25 cellular contexts compared by ENCODE assay signal in the genomic region with DNA sequence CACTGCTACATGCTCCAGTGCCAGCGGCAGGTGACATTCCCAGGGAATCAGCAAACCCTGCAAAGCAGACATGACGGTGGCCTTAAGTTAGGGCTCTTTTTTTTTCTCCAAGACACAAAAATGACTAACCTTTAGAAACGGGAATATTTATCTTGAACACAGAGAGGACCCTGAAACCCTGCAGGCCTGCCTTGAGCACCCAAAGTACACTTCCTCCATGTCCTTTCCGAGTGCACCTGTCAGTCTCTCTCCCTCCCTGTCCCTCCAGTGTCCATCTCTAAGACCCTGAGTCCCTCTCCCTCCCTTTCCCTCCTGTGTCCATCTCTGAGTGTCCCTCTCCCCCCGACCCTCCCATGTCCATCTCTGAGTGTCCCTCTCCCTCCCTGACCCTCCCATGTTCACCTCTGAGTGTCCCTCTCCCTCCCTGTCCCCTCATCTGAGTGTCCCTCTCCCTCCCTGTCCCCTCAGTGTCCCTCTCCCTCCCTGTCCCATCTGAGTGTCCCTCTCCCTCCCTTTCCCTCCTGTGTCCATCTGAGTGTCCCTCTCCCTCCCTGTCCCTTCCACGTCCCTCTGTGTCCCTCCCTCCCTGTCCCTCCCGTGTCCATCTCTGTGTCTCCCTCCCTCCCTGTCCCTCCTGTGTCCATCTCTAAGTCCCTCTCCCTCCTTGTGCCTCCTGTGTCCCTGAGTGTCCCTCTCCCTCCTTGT. TPM values are rescaled to one million over a fixed set of nuclear protein-coding genes. Genes with fewer than 3 reads are reported as not detected.
DNase-seq lines count a peak whose midpoint lies in the region; ATAC-seq, FAIRE-seq and TF ChIP-seq lines count a peak whose summit lies in the region.
"Had no signal": no experiment of that assay in that cellular context is flagged by ENCODE, and none has a peak within 500 bp of the region (broad histone marks: within the 10 kb centered on the region; RNA-seq: fewer than 3 reads in every experiment).

No MANE protein-coding gene starts in this region.

- H3K36me3 ChIP-seq in GM12878 (ENCODE audit: control insufficient read depth in 2 of 2, insufficient read depth in 2 of 2, low read length in 1 of 2) (no peaks in the 10 kb centered on the region), mesenchymal stem cell (ENCODE audit: control insufficient read depth in 1 of 2, insufficient read depth in 2 of 2, low read depth in 1 of 2, low read length in 2 of 2) (peaks cover 0 to 18% of the 10 kb centered on the region in 2 experiments)

- SMC1A ChIA-PET in GM12878 (lab: Charles Lee; ENCODE audit: uncharacterized antibody, unreplicated experiment) = no interaction called here

- H2AK5ac ChIP-seq in mesenchymal stem cell (ENCODE audit: low read length, severe bottlenecking) = peak overlapping the region; percentile 59

- H3K4ac ChIP-seq in mesenchymal stem cell (ENCODE audit: low read depth in 1 of 2, low read length in 2 of 2) = peak overlapping the region; percentile 9 to 40

- peak overlapping the region in 1 of 2 experiments; percentile 44 for H3K14ac ChIP-seq in mesenchymal stem cell (ENCODE audit: low read length in 2 of 2)

- H3K79me1 ChIP-seq in mesenchymal stem cell (replicated peaks; ENCODE audit: low read length, poor library complexity, severe bottlenecking) = peaks cover 4% of the 10 kb centered on the region

- peak overlapping the region; percentile 55 to 90 for H3K27ac Mint-ChIP-seq in stimulated activated naive CD8-positive, alpha-beta T cell treated with anti-CD3 and anti-CD28 coated beads, Interleukin-15, amount 100 ng/mL, for 72 hours
- peak overlapping the region in 1 of 2 donors; percentile 43 for H3K27ac Mint-ChIP-seq in natural killer cell treated with Interleukin-12 subunit alpha and Interleukin-12 subunit beta and Interleukin-15 and Interleukin-18, amount 100 ng/mL, for 72 hours
- H3K27ac Mint-ChIP-seq: activated CD8-positive, alpha-beta T cell treated with anti-CD3 and anti-CD28 coated beads for 36 hours had no signal

- H3K27me3 ChIP-seq in GM12878 (replicated peaks in 1 of 2; ENCODE audit: control insufficient read depth in 2 of 2, insufficient read depth in 2 of 2, low read length in 1 of 2) = no peaks in the 10 kb centered on the region
- no peaks in the 10 kb centered on the region for H3K27me3 ChIP-seq in mesenchymal stem cell (ENCODE audit: control insufficient read depth in 1 of 2, insufficient read depth in 1 of 2, low read length in 2 of 2)
- H3K27me3 ChIP-seq: BLaER1, SJSA1 had no signal

- peak overlapping the region in 1 of 2 experiments; percentile 93 for H2BK12ac ChIP-seq in mesenchymal stem cell (ENCODE audit: low read length in 2 of 2)

- no peak overlapping the region for H3K23ac ChIP-seq in mesenchymal stem cell (ENCODE audit: low read length in 2 of 2)

- H3K36me3 Mint-ChIP-seq in natural killer cell treated with Interleukin-12 subunit alpha and Interleukin-12 subunit beta and Interleukin-15 and Interleukin-18, amount 100 ng/mL, for 72 hours = no peaks in the 10 kb centered on the region

- no peaks in the 10 kb centered on the region for H3K27me3 Mint-ChIP-seq in stimulated activated naive CD8-positive, alpha-beta T cell treated with anti-CD3 and anti-CD28 coated beads, Interleukin-15, amount 100 ng/mL, for 72 hours
- peaks cover 0 to 3% of the 10 kb centered on the region in 2 donors for H3K27me3 Mint-ChIP-seq in natural killer cell treated with Interleukin-12 subunit alpha and Interleukin-12 subunit beta and Interleukin-15 and Interleukin-18, amount 100 ng/mL, for 72 hours
- H3K27me3 Mint-ChIP-seq: activated CD8-positive, alpha-beta T cell treated with anti-CD3 and anti-CD28 coated beads for 36 hours had no signal

- H2BK15ac ChIP-seq in mesenchymal stem cell (ENCODE audit: low read depth, poor library complexity, severe bottlenecking) = no peak overlapping the region

- H3K4me2 ChIP-seq in GM12878 (ENCODE audit: control insufficient read depth, insufficient read depth) (no peak overlapping the region), mesenchymal stem cell (ENCODE audit: low read length, poor library complexity, severe bottlenecking) (no peak overlapping the region)
- H3K4me2 ChIP-seq: BLaER1, KMS-11 had no signal

- TF ChIP-seq EP300 in GM12878 (IDR thresholded peaks at IDR 0.05; ENCODE audit: borderline replicate concordance in 1 of 2, control insufficient read depth in 1 of 2, low read depth in 2 of 2, low read length in 2 of 2) = no peak

- no peaks in the 10 kb centered on the region for H3K9me3 ChIP-seq in GM12878 (replicated peaks; ENCODE audit: control insufficient read depth, insufficient read depth, low read length)
- no peaks in the 10 kb centered on the region for H3K9me3 ChIP-seq in mesenchymal stem cell (ENCODE audit: control insufficient read depth, low read length)
- H3K9me3 ChIP-seq: BLaER1, SJSA1 had no signal

- H3K4me3 ChIP-seq in GM12878 = no peak overlapping the region
- no peak overlapping the region for H3K4me3 ChIP-seq in mesenchymal stem cell (ENCODE audit: insufficient read depth in 1 of 2, low read depth in 1 of 2, low read length in 2 of 2)
- H3K4me3 ChIP-seq: BLaER1, SJSA1 had no signal

- RAD21 ChIA-PET in GM12878 (lab: Charles Lee; ENCODE audit: unreplicated experiment) = no interaction called here

- TF ChIP-seq RAD21 in GM12878 (IDR thresholded peaks at IDR 0.05; ENCODE audit: insufficient read depth, low read depth, low read length) = no peak

- no peak overlapping the region for H2BK5ac ChIP-seq in mesenchymal stem cell (ENCODE audit: low read depth, low read length, poor library complexity, severe bottlenecking)

- no peak overlapping the region for H2BK120ac ChIP-seq in mesenchymal stem cell (ENCODE audit: low read depth, low read length)

- no peak overlapping the region for H3K27ac ChIP-seq in GM12878 (ENCODE audit: control insufficient read depth, insufficient read depth)
- no peak overlapping the region for H3K27ac ChIP-seq in mesenchymal stem cell (ENCODE audit: low read length, poor library complexity, severe bottlenecking)
- H3K27ac ChIP-seq: BLaER1, KMS-11, SJSA1 had no signal

- DNase-seq in stimulated activated naive CD8-positive, alpha-beta T cell treated with anti-CD3 and anti-CD28 coated beads, Interleukin-15, amount 100 ng/mL, for 72 hours = peak in 1 of 2 donors; percentile 6
- DNase-seq in stimulated activated naive CD8-positive, alpha-beta T cell treated with anti-CD3 and anti-CD28 coated beads, Interleukin-15, Interleukin-2, amounts not matched to agents 100 U/mL and 50 U/mL, for 24 hours = no peak
- DNase-seq in GM12878 (ENCODE audit: low read depth, low spot score) (no peak), mesenchymal stem cell (no peak), NCI-H774 (lab: John Stamatoyannopoulos, UW) (no peak), DMS 273 (lab: John Stamatoyannopoulos, UW; ENCODE audit: unreplicated experiment) (no peak)
- DNase-seq in natural killer cell treated with Interleukin-12 subunit alpha and Interleukin-12 subunit beta and Interleukin-15 and Interleukin-18, amount 100 ng/mL, for 72 hours (ENCODE audit: low spot score) = no peak
- DNase-seq: activated CD4-positive, alpha-beta T cell treated with anti-CD3 and anti-CD28 coated beads for 1 hour; activated CD8-positive, alpha-beta T cell treated with anti-CD3 and anti-CD28 coated beads for 36 hours; anterior cingulate cortex; central memory CD4-positive, alpha-beta T cell; COR-L47; NCI-H2171 treated with DMSO at 0.1 percent for 48 hours; NCI-H524 treated with DMSO at 0.1 percent for 48 hours; nucleus accumbens; stimulated activated CD8-positive, alpha-beta memory T cell treated with anti-CD3 and anti-CD28 coated beads, Interleukin-4, amount 100 ng/mL, for 48 hours; substantia nigra had no signal

- no peaks in the 10 kb centered on the region for H3K79me2 ChIP-seq in GM12878 (ENCODE audit: control insufficient read depth, insufficient read depth, low read length)

- H2AFZ ChIP-seq in GM12878 (ENCODE audit: control insufficient read depth, low read depth, low read length) (no peak overlapping the region), mesenchymal stem cell (ENCODE audit: low read depth, low read length) (no peak overlapping the region)

- no peak for TF ChIP-seq CTCF in GM12878 (IDR thresholded peaks at IDR 0.05 in 2 of 3, conservative IDR thresholded peaks at IDR 0.05 in 1 of 3; ENCODE audit: control insufficient read depth in 2 of 3, extremely low read depth in 1 of 3, insufficient read depth in 1 of 3, low read depth in 3 of 3, low read length in 3 of 3)

- H3K9me3 Mint-ChIP-seq in stimulated activated naive CD8-positive, alpha-beta T cell treated with anti-CD3 and anti-CD28 coated beads, Interleukin-15, amount 100 ng/mL, for 72 hours = no peaks in the 10 kb centered on the region
- no peaks in the 10 kb centered on the region for H3K9me3 Mint-ChIP-seq in natural killer cell treated with Interleukin-12 subunit alpha and Interleukin-12 subunit beta and Interleukin-15 and Interleukin-18, amount 100 ng/mL, for 72 hours
- H3K9me3 Mint-ChIP-seq: activated CD8-positive, alpha-beta T cell treated with anti-CD3 and anti-CD28 coated beads for 36 hours had no signal

- BruUV-seq in GM12878 (replicated peaks; lab: Mats Ljungman, UMichigan) = no TSS peak

- CTCF ChIA-PET in GM12878 (lab: Yijun Ruan, JAX) = no interaction called here

- in situ Hi-C loops in GM12878 (cut with MboI) = no loop called here

- peak; percentile 7 for FAIRE-seq in GM12878 (lab: Jason Lieb, UNC)
- FAIRE-seq: endothelial cell of umbilical vein, GM12891 had no signal

- no peak overlapping the region for H4K8ac ChIP-seq in mesenchymal stem cell (ENCODE audit: low read length)

- POLR2A ChIA-PET in GM12878 (lab: Charles Lee) = no interaction called here

- 45% methylated on average over 5 of the region's 7 CpGs for WGBS in GM12878 (ENCODE audit: insufficient coverage, insufficient replicate concordance, low lambda C conversion rate, missing lambda C conversion rate)
- WGBS in mesenchymal stem cell = 72% methylated on average over 7 of the region's 7 CpGs

- no peak overlapping the region for H3K4me3 Mint-ChIP-seq in stimulated activated naive CD8-positive, alpha-beta T cell treated with anti-CD3 and anti-CD28 coated beads, Interleukin-15, amount 100 ng/mL, for 72 hours
- H3K4me3 Mint-ChIP-seq in natural killer cell treated with Interleukin-12 subunit alpha and Interleukin-12 subunit beta and Interleukin-15 and Interleukin-18, amount 100 ng/mL, for 72 hours = no peak overlapping the region
- H3K4me3 Mint-ChIP-seq: activated CD8-positive, alpha-beta T cell treated with anti-CD3 and anti-CD28 coated beads for 36 hours had no signal

- H3K9ac ChIP-seq in GM12878 (ENCODE audit: control insufficient read depth, insufficient read depth, low read length) (no peak overlapping the region), mesenchymal stem cell (ENCODE audit: low read length) (no peak overlapping the region)
- H3K9ac ChIP-seq: BLaER1, KMS-11 had no signal

- no peak for TF ChIP-seq POLR2A in GM12878 (IDR thresholded peaks at IDR 0.05; ENCODE audit: low read depth, low read length)

- no peaks in the 10 kb centered on the region for H4K20me1 ChIP-seq in GM12878 (ENCODE audit: control insufficient read depth, insufficient read depth)
- H4K20me1 ChIP-seq: BLaER1 had no signal

- intact Hi-C loops in GM12878 (cut with micrococcal nuclease; ENCODE audit: unreplicated experiment) = loop anchor here (5.0 kb wide), 1 partner anchor 101 kb away; no protein-coding TSS in a partner anchor

- peaks cover 20% of the 10 kb centered on the region for H3K4me1 Mint-ChIP-seq in stimulated activated naive CD8-positive, alpha-beta T cell treated with anti-CD3 and anti-CD28 coated beads, Interleukin-15, amount 100 ng/mL, for 72 hours
- peaks cover 9 to 15% of the 10 kb centered on the region in 2 donors for H3K4me1 Mint-ChIP-seq in natural killer cell treated with Interleukin-12 subunit alpha and Interleukin-12 subunit beta and Interleukin-15 and Interleukin-18, amount 100 ng/mL, for 72 hours (ENCODE audit: low read depth in 2 of 2)

- peaks cover 14% of the 10 kb centered on the region for H3K4me1 ChIP-seq in GM12878 (ENCODE audit: control insufficient read depth, insufficient read depth, low read length)
- peaks cover 41% of the 10 kb centered on the region for H3K4me1 ChIP-seq in mesenchymal stem cell (ENCODE audit: control insufficient read depth, insufficient read depth, low read depth, low read length)
- H3K4me1 ChIP-seq: BLaER1 had no signal

- peak; percentile 11 for ATAC-seq in stimulated activated naive CD8-positive, alpha-beta T cell treated with anti-CD3 and anti-CD28 coated beads, Interleukin-15, amount 100 ng/mL, for 72 hours
- no peak for ATAC-seq in stimulated activated naive CD8-positive, alpha-beta T cell treated with anti-CD3 and anti-CD28 coated beads, Interleukin-15, Interleukin-2, amounts not matched to agents 100 U/mL and 50 U/mL, for 24 hours
- no peak for ATAC-seq in GM12878
- no peak for ATAC-seq in natural killer cell treated with Interleukin-12 subunit alpha and Interleukin-12 subunit beta and Interleukin-15 and Interleukin-18, amount 100 ng/mL, for 72 hours
- ATAC-seq: activated CD8-positive, alpha-beta T cell treated with anti-CD3 and anti-CD28 coated beads for 36 hours; Panc1 had no signal

- H4K91ac ChIP-seq in mesenchymal stem cell (ENCODE audit: low read length) = peak overlapping the region; percentile 65

- peak overlapping the region in 1 of 2 experiments; percentile 69 for H3K18ac ChIP-seq in mesenchymal stem cell (ENCODE audit: low read depth in 1 of 2, low read length in 2 of 2)

RNA-seq across cellular contexts. Expression of a gene that starts 51.2 kb away (rescaled TPM):
- 0.77 and 0.95 TPM in 2 replicates for total RNA-seq in GM12878 (2013; cell fraction: nucleolus; rRNA removed)
- total RNA-seq in GM12878 (2014; rRNA removed) (0.16 and 0.17 TPM in 2 replicates), GM12878 (2014; rRNA removed; fragmentation: Illumina TruSeq; extraction: Trizol) (not detected in 2 replicates), GM12878 (2021) (0.23 and 0.24 TPM in 2 replicates)
- not detected for polyA plus RNA-seq in GM12878 (2011; ENCODE audit: low read depth)
- polyA plus RNA-seq in GM12878 (2011; rRNA removed) (0.06 and 0.11 TPM in 2 replicates), GM12878 (2014; fragmentation: Illumina TruSeq; extraction: Trizol) (0.06 TPM in 1 of 2 replicates, not detected in the other), GM12878 (2014; fragmentation: Nextera tagmentation; extraction: Ambion mirVana) (not detected), GM12878 (2014; rRNA removed) (0.06 and 0.22 TPM in 2 replicates), GM12878 (2016; fragmentation: Nextera tagmentation; extraction: Ambion mirVana) (not detected)
- 0.10 and 0.21 TPM in 2 replicates for polyA plus RNA-seq in GM12878 (2011; cell fraction: cytosol; rRNA removed)
- polyA plus RNA-seq in GM12878 (2011; cell fraction: nucleus; rRNA removed) = 0.15 and 0.58 TPM in 2 replicates
- 0.24 and 0.48 TPM in 2 replicates for polyA plus RNA-seq in GM12878 (2012)
- not detected in 2 replicates for polyA minus RNA-seq in GM12878 (2011; rRNA and poly(A)+ RNA removed)
- polyA minus RNA-seq in GM12878 (2011; cell fraction: cytosol; rRNA and poly(A)+ RNA removed) = not detected in 2 replicates
- not detected in 2 replicates for polyA minus RNA-seq in GM12878 (2011; cell fraction: nucleus; rRNA and poly(A)+ RNA removed)
- polyA plus RNA-seq in mesenchymal stem cell (2013, experiment 1 of 2) = 0.04 TPM
- polyA plus RNA-seq in mesenchymal stem cell (2013, experiment 2 of 2) = 0.12 TPM
- total RNA-seq in natural killer cell treated with Interleukin-12 subunit alpha and Interleukin-12 subunit beta and Interleukin-15 and Interleukin-18, amount 100 ng/mL, for 72 hours = under 1 TPM in 1 of 2 donors, not detected in 1; 0.10 TPM
- total RNA-seq: kidney epithelial cell; SJSA1; T-helper 1 cell treated with Interleukin-12 subunit alpha and Interleukin-12 subunit beta and Interleukin-4 antibody, amounts not matched to agents 30 ng/mL and 1 ng/mL, for 36 hours had no signal
